Comparison of ENCODE assay signal across 15 cellular contexts in the genomic region with DNA sequence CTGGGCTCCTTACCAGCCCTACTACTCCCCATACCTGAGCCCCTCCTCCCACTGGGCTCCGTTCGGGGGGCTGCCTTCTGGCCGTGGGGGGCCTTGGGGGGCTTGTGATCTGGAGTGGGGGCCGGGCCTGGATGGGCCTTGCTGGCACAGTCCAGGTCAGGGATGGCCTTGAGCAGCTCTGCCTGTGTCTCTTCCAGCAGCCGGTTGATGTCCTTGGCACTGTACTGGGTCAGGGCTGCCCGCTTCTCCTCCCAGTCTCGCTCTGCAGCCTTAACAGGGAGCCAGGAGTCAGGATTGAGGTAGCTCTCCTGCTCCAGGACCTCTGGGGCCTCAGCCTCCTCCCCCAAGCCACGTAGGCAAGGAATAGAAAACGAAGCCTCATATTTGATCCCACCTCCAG. TPM values are rescaled to one million over a fixed set of nuclear protein-coding genes. Genes with fewer than 3 reads are reported as not detected.
DNase-seq lines count a peak whose midpoint lies in the region; ATAC-seq and TF ChIP-seq lines count a peak whose summit lies in the region.
"Had no signal": no experiment of that assay in that cellular context is flagged by ENCODE, and none has a peak within 500 bp of the region (broad histone marks: within the 10 kb centered on the region; RNA-seq: fewer than 3 reads in every experiment).

No MANE protein-coding gene starts in this region.

- no peak overlapping the region for H4K8ac ChIP-seq in IMR-90 (ENCODE audit: low read depth in 2 of 2, low read length in 2 of 2)

- H2BK120ac ChIP-seq in IMR-90 (ENCODE audit: low read depth, low read length): no peak overlapping the region

- H3K27ac ChIP-seq in IMR-90 (ENCODE audit: insufficient read depth, low read length) (no peak overlapping the region), RWPE1 (peak overlapping the region; percentile 76), epithelial cell of prostate (peak overlapping the region; percentile 35), osteoblast (ENCODE audit: low read depth, low read length) (no peak overlapping the region), MM.1S (ENCODE audit: low read length) (no peak overlapping the region), brain microvascular endothelial cell (no peak overlapping the region)
- H3K27ac ChIP-seq: A549, C4-2B had no signal

- H3K4me1 ChIP-seq in IMR-90 (ENCODE audit: control insufficient read depth, insufficient read depth, low read length) (no peaks in the 10 kb centered on the region), osteoblast (ENCODE audit: insufficient read depth, low read length) (peaks cover 2% of the 10 kb centered on the region), MM.1S (ENCODE audit: low read length) (no peaks in the 10 kb centered on the region)
- H3K4me1 ChIP-seq: A549 had no signal

- H3K18ac ChIP-seq in IMR-90 (ENCODE audit: low read depth, low read length): no peak overlapping the region

- H3K79me1 ChIP-seq in IMR-90 (ENCODE audit: low read depth in 1 of 2, low read length in 2 of 2): no peaks in the 10 kb centered on the region

- H4K5ac ChIP-seq in IMR-90 (ENCODE audit: low read depth, low read length): no peak overlapping the region

- no peak overlapping the region for H3K4ac ChIP-seq in IMR-90 (ENCODE audit: low read depth, low read length)

- no CpG with 5 or more reads among the region's 9 CpGs for WGBS in IMR-90 (ENCODE audit: extremely low coverage in 2 of 2, insufficient read length in 1 of 2), 2 experiments

- H3K9ac ChIP-seq in IMR-90 (ENCODE audit: low read depth, low read length) (no peak overlapping the region), MM.1S (ENCODE audit: low read length) (no peak overlapping the region)

- ATAC-seq in IMR-90 (ENCODE audit: low read depth) (no peak), HG03342 (IDR thresholded peaks at IDR 0.05; ENCODE audit: unreplicated experiment) (no peak)
- ATAC-seq: A549, GM12878, HCT116 had no signal

- no peak for TF ChIP-seq POLR2A in IMR-90 (IDR thresholded peaks at IDR 0.05; ENCODE audit: low read depth, low read length)

- no peak overlapping the region for H3K4me3 ChIP-seq in IMR-90 (ENCODE audit: insufficient read depth, low read depth, low read length)
- no peak overlapping the region for H3K4me3 ChIP-seq in osteoblast (ENCODE audit: insufficient read depth, low read length)
- no peak overlapping the region for H3K4me3 ChIP-seq in MM.1S (ENCODE audit: low read length)
- no peak overlapping the region for H3K4me3 ChIP-seq in brain microvascular endothelial cell (ENCODE audit: low read depth, low read length)
- H3K4me3 ChIP-seq: A549, GM12878 had no signal

- H2AK5ac ChIP-seq in IMR-90 (ENCODE audit: low read depth, low read length): no peak overlapping the region

- H2BK20ac ChIP-seq in IMR-90 (ENCODE audit: low read depth, low read length): no peak overlapping the region

- DNase-seq in IMR-90 (no peak), RWPE1 (ENCODE audit: low spot score) (no peak), epithelial cell of prostate (ENCODE audit: low read depth, low spot score) (no peak), osteoblast (ENCODE audit: insufficient read length, low spot score, missing footprints) (no peak), MM.1S (no peak), brain microvascular endothelial cell (no peak)
- DNase-seq: CD4-positive, alpha-beta memory T cell; DMS79 had no signal

- dilution Hi-C loops in IMR-90 (cut with HindIII; ENCODE audit: low sequenced_read_pairs, unreplicated experiment): no loop called here

- POLR2A ChIA-PET in IMR-90 (lab: Charles Lee; ENCODE audit: unreplicated experiment): no interaction called here
- POLR2A ChIA-PET in RWPE1 (lab: Yijun Ruan, JAX; ENCODE audit: low non-redundant PET): interaction anchor here (0.6 kb wide), 1 partner anchor 10 kb away, joined by 3 read pairs; no protein-coding TSS in a partner anchor

- H2AK9ac ChIP-seq in IMR-90 (replicated peaks; ENCODE audit: low read depth, low read length, poor library complexity): no peak overlapping the region

- no peak overlapping the region for H2BK15ac ChIP-seq in IMR-90 (ENCODE audit: low read depth, low read length)

- no peak overlapping the region for H2BK5ac ChIP-seq in IMR-90 (ENCODE audit: low read depth, low read length, poor library complexity, severe bottlenecking)

- H3K79me2 ChIP-seq in osteoblast (ENCODE audit: insufficient read depth, low read length) (no peaks in the 10 kb centered on the region), MM.1S (ENCODE audit: low read length) (no peaks in the 10 kb centered on the region)

- H2AFZ ChIP-seq in IMR-90 (replicated peaks; ENCODE audit: low read length, poor library complexity): peak overlapping the region; percentile 26
- peak overlapping the region; percentile 44 for H2AFZ ChIP-seq in osteoblast (ENCODE audit: low read length)
- H2AFZ ChIP-seq in MM.1S (ENCODE audit: low read length): no peak overlapping the region

- no peak overlapping the region for H3K56ac ChIP-seq in IMR-90 (ENCODE audit: extremely low read depth, insufficient read depth, low read length)

- no peaks in the 10 kb centered on the region for H3K9me2 ChIP-seq in MM.1S (replicated peaks; ENCODE audit: insufficient read depth, low read length)

- in situ Hi-C loops in IMR-90 (cut with MboI; ENCODE audit: low sequenced_read_pairs): no loop called here
- in situ Hi-C loops in brain microvascular endothelial cell (cut with HindIII; ENCODE audit: low pct_ligation_motif_present, low sequenced_read_pairs): no loop called here

- H3K23ac ChIP-seq in IMR-90 (ENCODE audit: low read depth, low read length): no peak overlapping the region

- H3K27me3 ChIP-seq in IMR-90 (ENCODE audit: control insufficient read depth, insufficient read depth, low read length) (peaks cover 54% of the 10 kb centered on the region), osteoblast (ENCODE audit: insufficient read depth, low read length) (peaks cover 3% of the 10 kb centered on the region), MM.1S (replicated peaks; ENCODE audit: insufficient read depth, low read length) (peaks cover 47% of the 10 kb centered on the region), brain microvascular endothelial cell (replicated peaks) (no peaks in the 10 kb centered on the region)
- H3K27me3 ChIP-seq: BE2C had no signal

- H4K20me1 ChIP-seq in IMR-90 (ENCODE audit: insufficient read depth, low read length): no peaks in the 10 kb centered on the region
- no peaks in the 10 kb centered on the region for H4K20me1 ChIP-seq in osteoblast (ENCODE audit: insufficient read depth, low read length)
- H4K20me1 ChIP-seq in MM.1S (ENCODE audit: insufficient read depth, low read length): no peaks in the 10 kb centered on the region

- H3K9me1 ChIP-seq in IMR-90 (ENCODE audit: insufficient read depth, low read length): 0 out of 2 replicates have a peak, but pooled peaks cover 2% of the 10 kb centered on the region

- H3K36me3 ChIP-seq in IMR-90 (ENCODE audit: control insufficient read depth, insufficient read depth, low read length) (no peaks in the 10 kb centered on the region), osteoblast (ENCODE audit: insufficient read depth, low read length) (no peaks in the 10 kb centered on the region), MM.1S (replicated peaks; ENCODE audit: insufficient read depth, low read length) (no peaks in the 10 kb centered on the region), brain microvascular endothelial cell (replicated peaks) (no peaks in the 10 kb centered on the region)
- H3K36me3 ChIP-seq: BE2C had no signal

- TF ChIP-seq CTCF in IMR-90 (conservative IDR thresholded peaks at IDR 0.05; ENCODE audit: low read depth, low read length): no peak
- no peak for TF ChIP-seq CTCF in RWPE1 (conservative IDR thresholded peaks at IDR 0.05; ENCODE audit: low read depth)
- TF ChIP-seq CTCF in osteoblast (IDR thresholded peaks at IDR 0.05; ENCODE audit: extremely low read depth, low read depth, low read length): no peak
- TF ChIP-seq CTCF in MM.1S (IDR thresholded peaks at IDR 0.05; ENCODE audit: low read length): no peak
- TF ChIP-seq CTCF in brain microvascular endothelial cell (IDR thresholded peaks at IDR 0.05; ENCODE audit: low read depth, low read length, missing control alignments): no peak

- intact Hi-C loops in IMR-90 (cut with micrococcal nuclease): no loop called here

- H3K9me3 ChIP-seq in IMR-90 (ENCODE audit: control insufficient read depth, insufficient read depth, low read length) (no peaks in the 10 kb centered on the region; the same call in 1 of the 2 replicates), osteoblast (ENCODE audit: low read depth, low read length) (no peaks in the 10 kb centered on the region), MM.1S (replicated peaks; ENCODE audit: insufficient read depth, low read length) (no peaks in the 10 kb centered on the region)
- H3K9me3 ChIP-seq: A549, BE2C had no signal

- TF ChIP-seq RAD21 in IMR-90 (IDR thresholded peaks at IDR 0.05; ENCODE audit: low read length): no peak

- H3K14ac ChIP-seq in IMR-90 (replicated peaks; ENCODE audit: low read depth, low read length): no peak overlapping the region

- BruUV-seq in IMR-90 (replicated peaks; lab: Mats Ljungman, UMichigan): no TSS peak

- CTCF ChIA-PET in IMR-90 (lab: Yijun Ruan, JAX): no interaction called here
- CTCF ChIA-PET in RWPE1 (lab: Yijun Ruan, JAX): interaction anchor here (0.6 to 0.9 kb wide), 2 partner anchors 14 to 124 kb away, joined by 3 to 5 read pairs; no protein-coding TSS in a partner anchor

- H3F3A ChIP-seq in MM.1S (ENCODE audit: insufficient read depth, low read length): no peaks in the 10 kb centered on the region

- no peak overlapping the region for H4K91ac ChIP-seq in IMR-90 (ENCODE audit: insufficient read depth, low read depth, low read length)

- H3K4me2 ChIP-seq in IMR-90 (ENCODE audit: low read depth, low read length) (no peak overlapping the region), osteoblast (ENCODE audit: insufficient read depth, low read length) (no peak overlapping the region), MM.1S (ENCODE audit: low read depth, low read length) (no peak overlapping the region)
- H3K4me2 ChIP-seq: A549 had no signal

TF ChIP-seq in IMR-90, 13 proteins besides CTCF, POLR2A, EP300 and RAD21:
- TF ChIP-seq MAZ (IDR thresholded peaks at IDR 0.05; ENCODE audit: borderline replicate concordance, low read depth, low read length) (no peak), RFX5 (IDR thresholded peaks at IDR 0.05; ENCODE audit: low read depth, low read length) (no peak), CEBPB (IDR thresholded peaks at IDR 0.05; ENCODE audit: low read depth, low read length) (no peak), BHLHE40 (IDR thresholded peaks at IDR 0.05; ENCODE audit: low read depth, low read length) (no peak), MAFK (IDR thresholded peaks at IDR 0.05; ENCODE audit: low read depth, low read length) (no peak)

RNA-seq across cellular contexts. Expression of a gene that starts 54.6 kb away (rescaled TPM):
- total RNA-seq in IMR-90 (2012; rRNA removed) (not detected in 2 replicates), osteoblast (not detected in 2 replicates)
- polyA plus RNA-seq in IMR-90 (2012; rRNA removed): not detected in 2 replicates
- polyA plus RNA-seq in IMR-90 (2012; cell fraction: cytosol; rRNA removed): 0.01 TPM in 1 of 2 replicates, not detected in the other
- polyA plus RNA-seq in IMR-90 (2012; cell fraction: nucleus; rRNA removed; ENCODE audit: low replicate concordance): 0.13 and 0.15 TPM in 2 replicates
- polyA plus RNA-seq: AG04450; CD4-positive, alpha-beta memory T cell had no signal

Comparison
In these comparisons a context has a peak if more than half of its experiments do, and no peak if none do; other contexts are left out.
1. H3K27ac ChIP-seq: peak in RWPE1 (single experiment) and epithelial cell of prostate (single experiment); none in IMR-90 (single experiment), osteoblast (single experiment), MM.1S (single experiment) and brain microvascular endothelial cell (single experiment).